Comparison of ENCODE assay signal across 13 cellular contexts in genomic region chr12:93229494-93230310, GRCh38.
DNase-seq lines count a peak whose midpoint lies in the region; ATAC-seq lines count a peak whose summit lies in the region.
"Had no signal": no experiment of that assay in that cellular context is flagged by ENCODE, and none has a peak within 500 bp of the region (broad histone marks: within the 10 kb centered on the region; RNA-seq: fewer than 3 reads in every experiment).

No MANE protein-coding gene starts in this region.

- H3K4me3 ChIP-seq in SJSA1 = no peak overlapping the region
- peak overlapping the region; percentile 3 for H3K4me3 ChIP-seq in skeletal muscle satellite cell (ENCODE audit: low read length)

- no peaks in the 10 kb centered on the region for H3K27me3 ChIP-seq in SJSA1 (replicated peaks)
- H3K27me3 ChIP-seq in skeletal muscle satellite cell (ENCODE audit: control insufficient read depth, insufficient read depth, low read length) = no peaks in the 10 kb centered on the region

- peaks cover 11% of the 10 kb centered on the region for H3K4me1 ChIP-seq in SJSA1 (replicated peaks)
- H3K4me1 ChIP-seq in skeletal muscle satellite cell (ENCODE audit: control insufficient read depth, insufficient read depth, low read length) = peaks cover 15% of the 10 kb centered on the region

- no peak overlapping the region for H3K9ac ChIP-seq in skeletal muscle satellite cell (ENCODE audit: low read depth, low read length)

- H3K27ac ChIP-seq in SJSA1 = peak overlapping the region; percentile 63
- H3K27ac ChIP-seq: 22Rv1 had no signal

- H3K9me3 ChIP-seq in SJSA1 (replicated peaks) (no peaks in the 10 kb centered on the region), skeletal muscle satellite cell (replicated peaks; ENCODE audit: low read length) (no peaks in the 10 kb centered on the region)

- H3K36me3 ChIP-seq in SJSA1 = no peaks in the 10 kb centered on the region
- H3K36me3 ChIP-seq in skeletal muscle satellite cell (ENCODE audit: insufficient read depth, low read length) = no peaks in the 10 kb centered on the region

- peak overlapping the region; percentile 21 for H3K4me2 ChIP-seq in skeletal muscle satellite cell (ENCODE audit: low read length)

- DNase-seq in DMS53 (lab: John Stamatoyannopoulos, UW) (peak; percentile 21), DMS53 treated with DMSO at 0.1 percent for 48 hours (lab: John Stamatoyannopoulos, UW; ENCODE audit: unreplicated experiment) (no peak), SJSA1 (ENCODE audit: low read depth in 1 of 2, low spot score in 2 of 2) (peak; percentile 42 to 52), fibroblast of gingiva (ENCODE audit: low read depth) (peak; percentile 78)
- DNase-seq in activated CD4-positive, CD25-positive, alpha-beta regulatory T cell treated with anti-CD3 and anti-CD28 coated beads, Interleukin-2, amount 50 U/mL, for 72 hours = no peak
- no peak for DNase-seq in stimulated activated naive CD8-positive, alpha-beta T cell treated with anti-CD3 and anti-CD28 coated beads, Interleukin-15, Interleukin-2, amounts not matched to agents 100 U/mL and 50 U/mL, for 24 hours
- DNase-seq: activated naive CD4-positive, alpha-beta T cell treated with anti-CD3 and anti-CD28 coated beads, Interleukin-2, amount 10 ng/mL, durations not matched to agents 7 days and 5 days; effector memory CD8-positive, alpha-beta T cell; NCI-H1436 had no signal

- no peak for ATAC-seq in stimulated activated naive CD8-positive, alpha-beta T cell treated with anti-CD3 and anti-CD28 coated beads, Interleukin-15, Interleukin-2, amounts not matched to agents 100 U/mL and 50 U/mL, for 24 hours
- no peak for ATAC-seq in GM18868 (IDR thresholded peaks at IDR 0.05; ENCODE audit: unreplicated experiment)
- ATAC-seq: activated CD4-positive, CD25-positive, alpha-beta regulatory T cell treated with anti-CD3 and anti-CD28 coated beads, Interleukin-2, amount 50 U/mL, for 24 hours; effector memory CD8-positive, alpha-beta T cell had no signal

Comparison
In these comparisons a context has a peak if more than half of its experiments do, and no peak if none do; other contexts are left out.
1. DNase-seq: peak in DMS53 (single experiment), SJSA1 (2 of 2) and fibroblast of gingiva (single experiment); none in DMS53 treated with DMSO at 0.1 percent for 48 hours (single experiment), activated CD4-positive, CD25-positive, alpha-beta regulatory T cell treated with anti-CD3 and anti-CD28 coated beads, Interleukin-2, amount 50 U/mL, for 72 hours (single experiment) and stimulated activated naive CD8-positive, alpha-beta T cell treated with anti-CD3 and anti-CD28 coated beads, Interleukin-15, Interleukin-2, amounts not matched to agents 100 U/mL and 50 U/mL, for 24 hours (single experiment).